ENCODE assay signal across 23 cellular contexts in the genomic region with DNA sequence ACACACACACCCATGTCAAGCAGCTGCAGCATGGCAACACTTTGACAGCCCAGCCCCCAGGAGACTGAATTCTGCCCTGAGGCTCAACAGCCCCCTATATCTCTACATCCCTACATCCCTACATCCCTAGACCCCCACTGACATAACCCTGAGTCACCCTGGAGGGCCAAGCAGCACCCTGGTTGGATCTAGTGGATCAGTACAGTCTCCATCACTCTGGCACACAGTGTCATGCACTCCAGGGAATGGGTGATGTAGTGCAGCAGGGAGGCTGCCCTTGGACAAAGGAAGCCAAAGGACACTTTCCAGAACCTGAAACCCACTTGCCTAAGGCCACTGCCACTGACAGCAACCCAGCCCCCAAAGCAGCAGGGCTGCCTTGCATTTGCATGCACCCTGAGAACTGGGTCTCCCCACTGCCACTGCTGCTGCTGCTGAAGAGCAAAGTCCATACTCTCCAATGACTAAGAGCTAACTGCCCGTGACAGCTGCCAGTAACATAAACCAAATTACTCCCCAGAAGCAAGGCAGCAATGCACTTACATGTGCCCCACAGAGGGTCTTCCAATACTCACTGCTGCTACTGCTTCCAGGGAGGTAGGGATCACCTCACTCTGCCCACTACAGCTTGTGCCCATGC.
"Had no signal": no experiment of that assay in that cellular context is flagged by ENCODE, and none has a peak within 500 bp of the region (broad histone marks: within the 10 kb centered on the region; RNA-seq: fewer than 3 reads in every experiment).

No MANE protein-coding gene starts in this region.

- H3K27ac ChIP-seq: adrenal gland, brain microvascular endothelial cell, coronary artery, dorsolateral prefrontal cortex, gastroesophageal sphincter, left lung, tibial nerve, vagina had no signal

- ATAC-seq: activated CD8-positive, alpha-beta memory T cell treated with anti-CD3 and anti-CD28 coated beads, Interleukin-2, amount 10 ng/mL, durations not matched to agents 7 days and 5 days; activated CD8-positive, alpha-beta T cell treated with anti-CD3 and anti-CD28 coated beads, Interleukin-2, amount 10 ng/mL, durations not matched to agents 7 days and 5 days; activated naive CD4-positive, alpha-beta T cell treated with anti-CD3 and anti-CD28 coated beads, Interleukin-2, amount 50 U/mL, for 72 hours; activated T-cell treated with anti-CD3 and anti-CD28 coated beads, Interleukin-2, amount 50 U/mL, for 72 hours; effector memory CD8-positive, alpha-beta T cell; gastroesophageal sphincter; left lung had no signal

- H3K27me3 ChIP-seq: adrenal gland, brain microvascular endothelial cell, dorsolateral prefrontal cortex, gastroesophageal sphincter, left lung, tibial nerve, vagina had no signal

- DNase-seq: activated B cell treated with CpG ODN at 0.5 μM for 24 hours; activated CD8-positive, alpha-beta memory T cell treated with anti-CD3 and anti-CD28 coated beads, Interleukin-2, amount 10 ng/mL, durations not matched to agents 7 days and 5 days; activated CD8-positive, alpha-beta T cell treated with anti-CD3 and anti-CD28 coated beads, Interleukin-2, amount 10 ng/mL, durations not matched to agents 7 days and 5 days; activated naive CD4-positive, alpha-beta T cell; activated T-cell treated with anti-CD3 and anti-CD28 coated beads, Interleukin-2, amount 50 U/mL, for 72 hours; adrenal gland; brain microvascular endothelial cell; dorsolateral prefrontal cortex; effector memory CD8-positive, alpha-beta T cell; head of caudate nucleus; hypothalamus; immature natural killer cell; left lung; mesendoderm; stimulated activated CD4-positive, alpha-beta T cell treated with anti-CD3 and anti-CD28 coated beads, Interleukin-2, amount 100 ng/mL, for 48 hours; stimulated activated naive CD4-positive, alpha-beta T cell treated with Interleukin-2 at 50 U/mL for 16 hours; T-helper 1 cell had no signal

- H3K4me1 ChIP-seq: adrenal gland, gastroesophageal sphincter, left lung, vagina had no signal

- H3K9me3 ChIP-seq: adrenal gland, gastroesophageal sphincter, left lung, vagina had no signal

- H3K36me3 ChIP-seq: adrenal gland, brain microvascular endothelial cell, gastroesophageal sphincter, left lung, tibial nerve, vagina had no signal

- H3K4me3 ChIP-seq: adrenal gland, coronary artery, dorsolateral prefrontal cortex, gastroesophageal sphincter, left lung, lung, tibial nerve, vagina had no signal
